9 cellular contexts compared by ENCODE assay signal in genomic region chr9:136488247-136489214, GRCh38. TPM values are rescaled to one million over a fixed set of nuclear protein-coding genes. Genes with fewer than 3 reads are reported as not detected.
DNase-seq lines count a peak whose midpoint lies in the region; ATAC-seq, FAIRE-seq and TF ChIP-seq lines count a peak whose summit lies in the region.
"Had no signal": no experiment of that assay in that cellular context is flagged by ENCODE, and none has a peak within 500 bp of the region (broad histone marks: within the 10 kb centered on the region; RNA-seq: fewer than 3 reads in every experiment).

No MANE protein-coding gene starts in this region.

- H3K4me1 ChIP-seq in HCT116 (ENCODE audit: control insufficient read depth in 1 of 2, insufficient read depth in 2 of 2, low read length in 2 of 2): peaks cover 5 to 21% of the 10 kb centered on the region in 2 experiments
- H3K4me1 ChIP-seq in osteoblast (ENCODE audit: insufficient read depth, low read length): peaks cover 9% of the 10 kb centered on the region
- H3K4me1 ChIP-seq in transverse colon: peaks cover 10 to 16% (median 12%) of the 10 kb centered on the region in 4 donors

- H3K27ac Mint-ChIP-seq in activated T-helper 17 cell treated with anti-CD3 and anti-CD28 coated beads, Interleukin-2, amount 50 U/mL, for 72 hours: no peak overlapping the region

- H3K27me3 Mint-ChIP-seq in activated T-helper 17 cell treated with anti-CD3 and anti-CD28 coated beads, Interleukin-2, amount 50 U/mL, for 72 hours: no peaks in the 10 kb centered on the region

- H3K4me1 Mint-ChIP-seq in activated T-helper 17 cell treated with anti-CD3 and anti-CD28 coated beads, Interleukin-2, amount 50 U/mL, for 72 hours: no peaks in the 10 kb centered on the region

- H2AFZ ChIP-seq in HCT116 (ENCODE audit: low read depth, low read length, poor library complexity, severe bottlenecking) (no peak overlapping the region), osteoblast (ENCODE audit: low read length) (no peak overlapping the region)

- WGBS in transverse colon (ENCODE audit: low coverage in 1 of 2), 2 donors: 35% methylated on average over 22 of the region's 22 CpGs; no CpG with 5 or more reads in 1 of the 2 donors

- FAIRE-seq in RCC 7860 (lab: Jason Lieb, UNC): no peak

- no peaks in the 10 kb centered on the region for H3K36me3 Mint-ChIP-seq in activated T-helper 17 cell treated with anti-CD3 and anti-CD28 coated beads, Interleukin-2, amount 50 U/mL, for 72 hours (ENCODE audit: low read depth)

- no peaks in the 10 kb centered on the region for H3K36me3 ChIP-seq in HCT116 (ENCODE audit: control insufficient read depth in 1 of 2, insufficient read depth in 2 of 2, low read length in 2 of 2)
- H3K36me3 ChIP-seq in osteoblast (ENCODE audit: insufficient read depth, low read length): no peaks in the 10 kb centered on the region
- H3K36me3 ChIP-seq in transverse colon: no peaks in the 10 kb centered on the region
- H3K36me3 ChIP-seq: HAP-1 had no signal

- in situ Hi-C loops in transverse colon (cut with MboI; ENCODE audit: low pct_ligation_motif_present in 1 of 4, low pct_unique_long_range_greater_than_20kb in 1 of 4, low sequenced_read_pairs in 3 of 4): loop anchor here in 1 of 4 donors (10.0 kb wide), 1 partner anchor 146 kb away; no protein-coding TSS in a partner anchor

- no peaks in the 10 kb centered on the region for H4K20me1 ChIP-seq in HCT116 (ENCODE audit: insufficient read depth)
- peaks cover 7% of the 10 kb centered on the region for H4K20me1 ChIP-seq in osteoblast (ENCODE audit: insufficient read depth, low read length)

- H3K4me2 ChIP-seq in HCT116 (ENCODE audit: low read length): no peak overlapping the region; the same call in 1 of the 2 replicates
- H3K4me2 ChIP-seq in osteoblast (ENCODE audit: insufficient read depth, low read length): no peak overlapping the region

- no peak overlapping the region for H3K9ac ChIP-seq in HCT116 (ENCODE audit: low read length)

- intact Hi-C loops in HCT116 (cut with micrococcal nuclease): loop anchor here (1.0 to 5.0 kb wide), 3 partner anchors 49 to 143 kb away; no protein-coding TSS in a partner anchor
- intact Hi-C loops in transverse colon (cut with DNase I; ENCODE audit: low total_unique reads): loop anchor here (2.0 kb wide), 1 partner anchor 136 kb away; no protein-coding TSS in a partner anchor

- TF ChIP-seq CTCF in HCT116 (IDR thresholded peaks at IDR 0.05 in 2 of 3, conservative IDR thresholded peaks at IDR 0.05 in 1 of 3; ENCODE audit: borderline replicate concordance in 1 of 3, insufficient read depth in 1 of 3, low read depth in 2 of 3, low read length in 2 of 3) (peak in 2 of 3 experiments; percentile 95 to 96; a peak in 4 of 6 replicates), foreskin fibroblast (IDR thresholded peaks at IDR 0.05; ENCODE audit: low read depth, low read length) (peak; percentile 95), osteoblast (IDR thresholded peaks at IDR 0.05; ENCODE audit: extremely low read depth, low read depth, low read length) (peak; percentile 84), transverse colon (IDR thresholded peaks at IDR 0.05) (peak; percentile 98 to 99 (median 99))

- CTCF ChIA-PET in HCT116 (lab: Charles Lee): interaction anchor here (0.8 to 7.3 kb wide), 5 partner anchors 90 to 205 kb away, joined by 3 to 108 read pairs (median 5); no protein-coding TSS in a partner anchor

- TF ChIP-seq POLR2A in HCT116 (IDR thresholded peaks at IDR 0.05; ENCODE audit: borderline replicate concordance, extremely low read depth, insufficient read depth, insufficient read length) (no peak), transverse colon (IDR thresholded peaks at IDR 0.05) (no peak)

- H3K4me3 ChIP-seq in HCT116 (replicated peaks in 1 of 2; ENCODE audit: low read depth in 1 of 2, low read length in 2 of 2) (no peak overlapping the region), foreskin fibroblast (ENCODE audit: low read depth in 1 of 2, low read length in 2 of 2) (no peak overlapping the region), osteoblast (ENCODE audit: insufficient read depth, low read length) (no peak overlapping the region), transverse colon (no peak overlapping the region)
- H3K4me3 ChIP-seq: HAP-1 had no signal

- TF ChIP-seq RAD21 in HCT116 (IDR thresholded peaks at IDR 0.05; ENCODE audit: low read depth): no peak

- no peaks in the 10 kb centered on the region for H3K9me2 ChIP-seq in HCT116 (ENCODE audit: insufficient read depth)

- H3K27ac ChIP-seq in HCT116 (ENCODE audit: low read depth, low read length): no peak overlapping the region
- H3K27ac ChIP-seq in osteoblast (ENCODE audit: low read depth, low read length): no peak overlapping the region
- H3K27ac ChIP-seq in transverse colon: no peak overlapping the region

- POLR2A ChIA-PET in HCT116 (lab: Charles Lee): interaction anchor here (0.5 kb wide), 1 partner anchor 100 kb away, joined by 4 read pairs; no protein-coding TSS in a partner anchor

- H3K9me3 Mint-ChIP-seq in activated T-helper 17 cell treated with anti-CD3 and anti-CD28 coated beads, Interleukin-2, amount 50 U/mL, for 72 hours: no peaks in the 10 kb centered on the region

- H3K4me3 Mint-ChIP-seq in activated T-helper 17 cell treated with anti-CD3 and anti-CD28 coated beads, Interleukin-2, amount 50 U/mL, for 72 hours: no peak overlapping the region

- RAD21 ChIA-PET in HCT116 (lab: Charles Lee; ENCODE audit: low non-redundant PET in 1 of 2, low total read pairs in 2 of 2, uncharacterized antibody in 2 of 2, unreplicated experiment in 2 of 2): interaction anchor here (1.1 to 1.7 kb wide), 6 partner anchors 136 to 143 kb away, joined by 3 to 9 read pairs (median 4); no protein-coding TSS in a partner anchor

- H3K27me3 ChIP-seq in HCT116 (ENCODE audit: insufficient read depth, low read length) (no peaks in the 10 kb centered on the region), osteoblast (ENCODE audit: insufficient read depth, low read length) (no peaks in the 10 kb centered on the region), transverse colon (no peaks in the 10 kb centered on the region)

- TF ChIP-seq EP300 in transverse colon (IDR thresholded peaks at IDR 0.05; ENCODE audit: low read depth): no peak

- H3K79me2 ChIP-seq in HCT116 (ENCODE audit: insufficient read depth, low read length): no peaks in the 10 kb centered on the region
- H3K79me2 ChIP-seq in osteoblast (ENCODE audit: insufficient read depth, low read length): no peaks in the 10 kb centered on the region

- BruUV-seq in HCT116 (replicated peaks; lab: Mats Ljungman, UMichigan): no TSS peak

- DNase-seq in AG20443 (ENCODE audit: low spot score) (peak; percentile 74), HCT116 (ENCODE audit: low read depth, low spot score) (no peak), RCC 7860 (ENCODE audit: low spot score) (peak; percentile 21), foreskin fibroblast (peak; percentile 4 to 64), osteoblast (ENCODE audit: insufficient read length, low spot score, missing footprints) (peak; percentile 96), transverse colon (peak; percentile 84)

- H3K9me3 ChIP-seq in HCT116 (ENCODE audit: control insufficient read depth in 1 of 2, insufficient read depth in 1 of 2, low read depth in 1 of 2, low read length in 2 of 2) (no peaks in the 10 kb centered on the region), osteoblast (ENCODE audit: low read depth, low read length) (no peaks in the 10 kb centered on the region), transverse colon (no peaks in the 10 kb centered on the region)
- H3K9me3 ChIP-seq: HAP-1 had no signal

- ATAC-seq in HCT116 (peak; percentile 57), GM18867 (IDR thresholded peaks at IDR 0.05; ENCODE audit: unreplicated experiment) (no peak)
- peak; percentile 47 for ATAC-seq in activated T-helper 17 cell treated with anti-CD3 and anti-CD28 coated beads, Interleukin-2, amount 50 U/mL, for 72 hours (replicated peaks)

TF ChIP-seq in HCT116, 20 proteins besides CTCF, POLR2A, EP300 and RAD21:
- TF ChIP-seq YY1 (IDR thresholded peaks at IDR 0.05; ENCODE audit: extremely low read depth, insufficient replicate concordance, low read depth, low read length) (peak; percentile 32), ELF1 (IDR thresholded peaks at IDR 0.05; ENCODE audit: borderline replicate concordance, low read depth) (no peak)

RNA-seq across cellular contexts. Expression of gene SEC16A, which starts 5.7 kb away (rescaled TPM):
- total RNA-seq in HCT116 (2021; ENCODE audit: unreplicated experiment) (49.8 TPM), osteoblast (36.8 and 38.4 TPM in 2 replicates), transverse colon (10 to 100 TPM; 54.1 to 75.9 (median 65.8) TPM)
- 35.5 and 36.4 TPM in 2 replicates for polyA plus RNA-seq in HCT116 (2012)
- 10 to 100 TPM; 56.0 to 85.3 TPM for total RNA-seq in activated T-helper 17 cell treated with anti-CD3 and anti-CD28 coated beads, Interleukin-2, amount 50 U/mL, for 72 hours

RNA-seq across cellular contexts. Expression of gene INPP5E, which starts 48.9 kb away (rescaled TPM):
- total RNA-seq in HCT116 (2021; ENCODE audit: unreplicated experiment) (23.8 TPM), osteoblast (7.4 and 8.3 TPM in 2 replicates), transverse colon (10 to 100 TPM; 12.5 to 57.5 (median 18.3) TPM)
- 14.6 and 16.0 TPM in 2 replicates for polyA plus RNA-seq in HCT116 (2012)
- 10 to 100 TPM; 14.2 to 18.2 TPM for total RNA-seq in activated T-helper 17 cell treated with anti-CD3 and anti-CD28 coated beads, Interleukin-2, amount 50 U/mL, for 72 hours

RNA-seq across cellular contexts. Expression of gene NOTCH1, which starts 57.3 kb away (rescaled TPM):
- total RNA-seq in HCT116 (2021; ENCODE audit: unreplicated experiment) (36.2 TPM), osteoblast (10.5 and 14.4 TPM in 2 replicates), transverse colon (100 to 1,000 TPM in 2 of 4 donors, 10 to 100 TPM in 2; 48.2 to 154 (median 98.2) TPM)
- polyA plus RNA-seq in HCT116 (2012): 14.8 and 21.3 TPM in 2 replicates
- 10 to 100 TPM; 63.8 to 65.9 TPM for total RNA-seq in activated T-helper 17 cell treated with anti-CD3 and anti-CD28 coated beads, Interleukin-2, amount 50 U/mL, for 72 hours
